8 cellular contexts compared by ENCODE assay signal in the genomic region with DNA sequence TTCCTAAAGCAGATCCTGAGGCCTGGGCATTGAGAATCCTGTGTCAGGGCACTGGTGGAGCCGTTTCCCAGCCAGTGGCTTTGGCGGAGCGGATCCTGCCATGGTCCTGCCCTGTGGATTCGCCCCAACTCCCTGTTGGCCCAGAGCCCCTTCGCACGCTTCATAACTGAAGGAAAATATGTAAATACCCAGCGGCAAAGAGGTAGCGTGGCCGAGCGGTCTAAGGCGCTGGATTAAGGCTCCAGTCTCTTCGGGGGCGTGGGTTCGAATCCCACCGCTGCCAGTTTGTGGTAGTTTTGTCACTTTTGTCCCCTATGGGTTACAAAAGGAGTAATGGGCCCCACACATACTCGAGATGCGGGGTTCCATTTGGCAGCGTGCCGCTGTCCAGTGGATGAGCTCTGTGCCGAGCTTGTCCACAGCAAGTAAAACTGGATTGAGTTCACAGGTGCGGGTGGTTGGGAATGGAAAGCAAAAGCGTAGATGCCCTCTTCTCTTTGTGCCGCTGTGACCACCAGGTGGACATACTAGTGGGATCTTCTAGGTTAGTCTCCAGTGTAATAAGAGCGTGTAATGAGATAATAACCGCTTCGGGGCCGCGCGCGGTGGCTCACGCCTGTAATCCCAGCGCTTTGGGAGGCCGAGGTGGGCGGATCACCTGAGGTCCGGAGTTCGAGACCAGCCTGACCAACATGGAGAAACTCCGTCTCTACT. TPM values are rescaled to one million over a fixed set of nuclear protein-coding genes. Genes with fewer than 3 reads are reported as not detected.
DNase-seq lines count a peak whose midpoint lies in the region; ATAC-seq and TF ChIP-seq lines count a peak whose summit lies in the region.

No MANE protein-coding gene starts in this region.

- H3K4me3 ChIP-seq in GM12875 (ENCODE audit: low read depth, low read length) (peak overlapping the region; percentile 53), ectodermal cell (ENCODE audit: insufficient read depth, low read depth, low read length) (peak overlapping the region; percentile 87), stomach smooth muscle (ENCODE audit: low read length in 2 of 2) (peak overlapping the region; percentile 22 to 64)

- H3K27me3 Mint-ChIP-seq in T-cell (peaks cover 6 to 12% of the 10 kb centered on the region in 2 donors), mesothelial cell of epicardium (ENCODE audit: low read depth) (peaks cover 3% of the 10 kb centered on the region)

- H3K9me3 ChIP-seq in ectodermal cell (ENCODE audit: control insufficient read depth, low read length) (no peaks in the 10 kb centered on the region), stomach smooth muscle (ENCODE audit: control insufficient read depth in 2 of 2, low read length in 2 of 2) (no peaks in the 10 kb centered on the region)

- H3K4me1 Mint-ChIP-seq in T-cell (peaks cover 48 to 71% (median 51%) of the 10 kb centered on the region in 3 donors), mesothelial cell of epicardium (peaks cover 21% of the 10 kb centered on the region)

- DNase-seq in T-cell (peak in 19 of 34 experiments; percentile 23 to 58 (median 43)), mesothelial cell of epicardium (ENCODE audit: low spot score in 2 of 2, unreplicated experiment in 2 of 2) (peak; percentile 61 to 89), NCI-H510A treated with DMSO at 0.1 percent for 48 hours (lab: John Stamatoyannopoulos, UW) (no peak)

- TF ChIP-seq CTCF in GM12875 (IDR thresholded peaks at IDR 0.05; ENCODE audit: borderline replicate concordance, insufficient read depth, low read depth, low read length) (no peak), mesothelial cell of epicardium (IDR thresholded peaks at IDR 0.05; ENCODE audit: unreplicated experiment) (no peak)

- peak overlapping the region; percentile 94 to 95 for H3K27ac Mint-ChIP-seq in T-cell
- peak overlapping the region; percentile 92 for H3K27ac Mint-ChIP-seq in mesothelial cell of epicardium

- peaks cover 27% of the 10 kb centered on the region for H3K27me3 ChIP-seq in ectodermal cell (ENCODE audit: control insufficient read depth, insufficient read depth, low read length, poor library complexity, severe bottlenecking)
- H3K27me3 ChIP-seq in stomach smooth muscle (ENCODE audit: control insufficient read depth in 1 of 2, insufficient read depth in 2 of 2, low read length in 2 of 2): no peaks in the 10 kb centered on the region

- ATAC-seq in T-cell (replicated peaks in 1 of 4) (no peak), HG02840 (IDR thresholded peaks at IDR 0.05; ENCODE audit: low FRiP score, unreplicated experiment) (no peak), GM19397 (IDR thresholded peaks at IDR 0.05; ENCODE audit: unreplicated experiment) (no peak)

- H3K27ac ChIP-seq in ectodermal cell (ENCODE audit: insufficient read depth, low read depth, low read length, poor library complexity, severe bottlenecking): peak overlapping the region; percentile 36
- peak overlapping the region; percentile 74 for H3K27ac ChIP-seq in stomach smooth muscle (ENCODE audit: low read length)

- CTCF ChIA-PET in T-cell (lab: Charles Lee): interaction anchor here in 1 of 2 donors (0.8 to 3.8 kb wide), 4 partner anchors 15 to 56 kb away, joined by 3 to 20 read pairs (median 6); partner anchors contain the start of gene RACK1

- H3K36me3 Mint-ChIP-seq in T-cell: peaks cover 10% of the 10 kb centered on the region
- H3K36me3 Mint-ChIP-seq in mesothelial cell of epicardium: no peaks in the 10 kb centered on the region

- POLR2A ChIA-PET in T-cell (lab: Charles Lee): no interaction called here

- peak overlapping the region; percentile 94 to 95 (median 94) for H3K4me3 Mint-ChIP-seq in T-cell
- peak overlapping the region; percentile 99 for H3K4me3 Mint-ChIP-seq in mesothelial cell of epicardium

- WGBS in ectodermal cell, 2 experiments: 2% methylated on average over 37 of the region's 37 CpGs

- H3K36me3 ChIP-seq in ectodermal cell (ENCODE audit: control insufficient read depth, insufficient read depth, low read length) (no peaks in the 10 kb centered on the region), stomach smooth muscle (ENCODE audit: control insufficient read depth in 2 of 2, insufficient read depth in 2 of 2, low read length in 2 of 2) (no peaks in the 10 kb centered on the region)

- H3K4me1 ChIP-seq in ectodermal cell (ENCODE audit: control insufficient read depth, insufficient read depth, low read length) (no peaks in the 10 kb centered on the region), stomach smooth muscle (ENCODE audit: control insufficient read depth, insufficient read depth, low read length) (peaks cover 37% of the 10 kb centered on the region)

- H3K9me3 Mint-ChIP-seq in T-cell: peaks cover 0 to 4% (median 0%) of the 10 kb centered on the region in 3 donors
- H3K9me3 Mint-ChIP-seq in mesothelial cell of epicardium: no peaks in the 10 kb centered on the region

- no peak overlapping the region for H3K9ac ChIP-seq in stomach smooth muscle (ENCODE audit: low read length in 2 of 2)

RNA-seq across cellular contexts. Expression of gene TRIM7, which starts 17.3 kb away (rescaled TPM):
- total RNA-seq in T-cell (1 to 10 TPM; 1.6 to 3.1 (median 3.0) TPM), mesothelial cell of epicardium (0.57 to 0.72 TPM (median 0.62 TPM) in 3 replicates)
- not detected for polyA plus RNA-seq in ectodermal cell (2013, experiment 1 of 4)
- polyA plus RNA-seq in ectodermal cell (2013, experiment 2 of 4): not detected
- polyA plus RNA-seq in ectodermal cell (2013, experiment 3 of 4): not detected
- polyA plus RNA-seq in ectodermal cell (2013, experiment 4 of 4): not detected

RNA-seq across cellular contexts. Expression of gene TRIM41, which starts 35.4 kb away (rescaled TPM):
- total RNA-seq in T-cell (10 to 100 TPM; 32.2 to 46.2 (median 36.7) TPM), mesothelial cell of epicardium (27.9 to 28.1 TPM (median 27.9 TPM) in 3 replicates)
- 34.7 TPM for polyA plus RNA-seq in ectodermal cell (2013, experiment 1 of 4)
- 33.6 TPM for polyA plus RNA-seq in ectodermal cell (2013, experiment 2 of 4)
- polyA plus RNA-seq in ectodermal cell (2013, experiment 3 of 4): 24.6 TPM
- 32.7 TPM for polyA plus RNA-seq in ectodermal cell (2013, experiment 4 of 4)

RNA-seq across cellular contexts. Expression of gene OR2V2, which starts 40.3 kb away (rescaled TPM):
- total RNA-seq in T-cell (not detected), mesothelial cell of epicardium (not detected in 3 replicates)
- polyA plus RNA-seq in ectodermal cell (2013, experiment 1 of 4): not detected
- not detected for polyA plus RNA-seq in ectodermal cell (2013, experiment 2 of 4)
- polyA plus RNA-seq in ectodermal cell (2013, experiment 3 of 4): not detected
- polyA plus RNA-seq in ectodermal cell (2013, experiment 4 of 4): not detected

RNA-seq across cellular contexts. Expression of gene RACK1, which starts 56.0 kb away (rescaled TPM):
- total RNA-seq in T-cell (1,000 to 10,000 TPM; 2,132 to 2,437 (median 2,230) TPM), mesothelial cell of epicardium (2,008 to 2,083 TPM (median 2,030 TPM) in 3 replicates)
- polyA plus RNA-seq in ectodermal cell (2013, experiment 1 of 4): 2,522 TPM
- 2,564 TPM for polyA plus RNA-seq in ectodermal cell (2013, experiment 2 of 4)
- polyA plus RNA-seq in ectodermal cell (2013, experiment 3 of 4): 2,558 TPM
- 2,793 TPM for polyA plus RNA-seq in ectodermal cell (2013, experiment 4 of 4)

RNA-seq across cellular contexts. Expression of gene OR2V1, which starts 56.7 kb away (rescaled TPM):
- total RNA-seq in T-cell (not detected), mesothelial cell of epicardium (not detected in 3 replicates)
- not detected for polyA plus RNA-seq in ectodermal cell (2013, experiment 1 of 4)
- polyA plus RNA-seq in ectodermal cell (2013, experiment 2 of 4): not detected
- not detected for polyA plus RNA-seq in ectodermal cell (2013, experiment 3 of 4)
- polyA plus RNA-seq in ectodermal cell (2013, experiment 4 of 4): not detected
